Comparison of ENCODE assay signal across 8 cellular contexts in genomic region chr10:124791378-124792348, GRCh38. TPM values are rescaled to one million over a fixed set of nuclear protein-coding genes. Genes with fewer than 3 reads are reported as not detected.
DNase-seq lines count a peak whose midpoint lies in the region; TF ChIP-seq lines count a peak whose summit lies in the region.

Gene EEF1AKMT2, minus strand, starts transcription at chr10:124791887. Its CDS starts 54 bp downstream, at chr10:124791833.

- H3K36me3 ChIP-seq in stomach smooth muscle (ENCODE audit: control insufficient read depth in 2 of 2, insufficient read depth in 2 of 2, low read length in 2 of 2) = no peaks in the 10 kb centered on the region

- H3K27me3 ChIP-seq in stomach smooth muscle (ENCODE audit: control insufficient read depth in 1 of 2, insufficient read depth in 2 of 2, low read length in 2 of 2) = no peaks in the 10 kb centered on the region

- peaks cover 18% of the 10 kb centered on the region for H3K4me1 Mint-ChIP-seq in neural crest cell

- peak within 1 kb of the TSS; percentile 95 for H3K4me3 Mint-ChIP-seq in neural crest cell

- no peaks in the 10 kb centered on the region for H3K27me3 Mint-ChIP-seq in neural crest cell (ENCODE audit: low read depth)

- H3K4me3 ChIP-seq in stomach smooth muscle (ENCODE audit: low read length in 2 of 2) = peak within 1 kb of the TSS; percentile 92 to 99

- DNase-seq in ELR (ENCODE audit: low read depth) (peak; percentile 89), GOT3 (lab: John Stamatoyannopoulos, UW) (peak; percentile 57), LHCN-M2 (ENCODE audit: low read depth) (peak; percentile 81), SHP77 (lab: John Stamatoyannopoulos, UW) (peak; percentile 75 to 78), fibroblast of the conjunctiva (ENCODE audit: low read depth) (peak; percentile 61), neural crest cell (ENCODE audit: low read depth, low spot score) (peak; percentile 83)
- peak; percentile 80 for DNase-seq in activated effector memory CD4-positive, alpha-beta T cell treated with Interleukin-2 at 50 U/mL for 16 hours

- peaks cover 3% of the 10 kb centered on the region for H3K4me1 ChIP-seq in stomach smooth muscle (ENCODE audit: control insufficient read depth, insufficient read depth, low read length)

- peak within 1 kb of the TSS; percentile 96 for H3K9ac ChIP-seq in stomach smooth muscle (ENCODE audit: low read length in 2 of 2)

- H3K9me3 ChIP-seq in stomach smooth muscle (ENCODE audit: control insufficient read depth in 2 of 2, low read length in 2 of 2) = no peaks in the 10 kb centered on the region

- no peaks in the 10 kb centered on the region for H3K9me3 Mint-ChIP-seq in neural crest cell

- H3K27ac Mint-ChIP-seq in neural crest cell (ENCODE audit: unreplicated experiment) = peak within 1 kb of the TSS; percentile 89

- peak within 1 kb of the TSS; percentile 84 for H3K27ac ChIP-seq in stomach smooth muscle (ENCODE audit: low read length)

- peak; percentile 26 for TF ChIP-seq CTCF in neural crest cell (conservative IDR thresholded peaks at IDR 0.05)

- H3K36me3 Mint-ChIP-seq in neural crest cell (ENCODE audit: low read depth) = no peaks in the 10 kb centered on the region

RNA-seq across cellular contexts. Expression of gene EEF1AKMT2, which starts in this region (rescaled TPM):
- total RNA-seq in LHCN-M2 (2014; rRNA removed) = 27.6 and 37.1 TPM in 2 replicates
- polyA plus RNA-seq in LHCN-M2 (2012) = 10.0 TPM
- 18.2 and 21.9 TPM in 2 replicates for total RNA-seq in neural crest cell

Comparison
In these comparisons a context has a peak if more than half of its experiments do, and no peak if none do; other contexts are left out.
1. Peak in every context shown above with its lines: DNase-seq, H3K4me3 ChIP-seq and H3K27ac ChIP-seq.